Comparison of ENCODE assay signal across 9 cellular contexts in the genomic region with DNA sequence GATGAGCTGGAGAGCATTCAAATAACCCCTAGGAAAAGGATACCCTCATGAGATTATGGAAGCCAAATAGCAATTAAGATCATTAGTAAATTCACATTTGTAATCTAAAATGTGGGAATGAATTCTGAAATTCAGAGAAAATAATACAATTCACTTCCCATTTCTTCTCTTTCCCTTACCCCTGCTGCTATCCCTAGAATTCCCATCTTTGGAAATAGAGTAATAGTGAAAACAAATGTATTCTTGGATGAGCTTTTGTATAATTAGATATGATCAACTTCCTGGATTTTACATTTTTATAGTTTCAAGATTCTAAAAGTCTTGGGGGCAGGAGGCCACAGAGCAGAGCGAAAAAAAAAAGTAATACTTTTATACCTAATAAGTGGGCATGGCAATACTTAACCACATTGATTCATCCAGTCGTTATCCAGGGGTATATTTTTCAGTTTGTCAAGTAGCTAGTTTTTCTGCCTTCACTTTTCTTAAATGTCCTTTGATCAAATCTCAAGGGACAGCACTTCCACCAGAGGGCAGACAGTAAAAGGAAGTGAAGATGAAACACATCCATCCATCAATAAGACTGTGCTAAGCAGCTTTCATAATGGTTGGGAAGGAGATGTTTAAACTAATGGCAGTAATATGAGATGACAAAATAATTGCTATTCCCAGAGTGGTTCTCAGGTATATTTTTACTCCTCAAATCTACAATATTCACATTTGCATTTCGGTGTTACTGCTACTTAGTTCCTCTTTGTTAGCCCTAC.
DNase-seq lines count a peak whose midpoint lies in the region; ATAC-seq and TF ChIP-seq lines count a peak whose summit lies in the region.
"Had no signal": no experiment of that assay in that cellular context is flagged by ENCODE, and none has a peak within 500 bp of the region (broad histone marks: within the 10 kb centered on the region; RNA-seq: fewer than 3 reads in every experiment).

No MANE protein-coding gene starts in this region.

- in situ Hi-C loops in KBM-7 (cut with MboI; ENCODE audit: low pct_unique_long_range_greater_than_20kb, low sequenced_read_pairs): no loop called here

- no peaks in the 10 kb centered on the region for H3K27me3 Mint-ChIP-seq in CD4-positive, alpha-beta memory T cell
- H3K27me3 Mint-ChIP-seq: activated naive CD4-positive, alpha-beta T cell treated with anti-CD3 and anti-CD28 coated beads, Interleukin-2, amount 50 U/mL, for 24 hours had no signal

- CTCF ChIA-PET in CD4-positive, alpha-beta memory T cell (lab: Charles Lee; ENCODE audit: partially characterized antibody): no interaction called here

- peak; percentile 61 for TF ChIP-seq CTCF in RWPE2 (IDR thresholded peaks at IDR 0.05; ENCODE audit: poor library complexity, severe bottlenecking)

- H3K9me3 Mint-ChIP-seq in CD4-positive, alpha-beta memory T cell: peaks cover 0 to 7% (median under 1%) of the 10 kb centered on the region in 8 donors

- H3K27me3 ChIP-seq in RWPE2 (ENCODE audit: insufficient read depth, poor library complexity, severe bottlenecking): peaks cover 5% of the 10 kb centered on the region
- H3K27me3 ChIP-seq in CD4-positive, alpha-beta memory T cell (ENCODE audit: insufficient read depth, low read length): no peaks in the 10 kb centered on the region

- H3K4me1 Mint-ChIP-seq in CD4-positive, alpha-beta memory T cell: no peaks in the 10 kb centered on the region
- H3K4me1 Mint-ChIP-seq: activated naive CD4-positive, alpha-beta T cell treated with anti-CD3 and anti-CD28 coated beads, Interleukin-2, amount 50 U/mL, for 24 hours had no signal

- H3K36me3 ChIP-seq in RWPE2 (ENCODE audit: low read depth): no peaks in the 10 kb centered on the region
- no peaks in the 10 kb centered on the region for H3K36me3 ChIP-seq in CD4-positive, alpha-beta memory T cell (ENCODE audit: insufficient read depth, low read length)

- POLR2A ChIA-PET in CD4-positive, alpha-beta memory T cell (lab: Charles Lee; ENCODE audit: partially characterized antibody): no interaction called here

- intact Hi-C loops in CD4-positive, alpha-beta memory T cell (cut with micrococcal nuclease): no loop called here

- H3K4me1 ChIP-seq in RWPE2 (ENCODE audit: insufficient read depth, poor library complexity, severe bottlenecking): no peaks in the 10 kb centered on the region
- no peaks in the 10 kb centered on the region for H3K4me1 ChIP-seq in CD4-positive, alpha-beta memory T cell (ENCODE audit: insufficient read depth, low read length)

- peak; percentile 41; the same call in 1 of the 3 replicates for ATAC-seq in RWPE2 (ENCODE audit: low read depth)
- ATAC-seq in HG02623 (IDR thresholded peaks at IDR 0.05; ENCODE audit: unreplicated experiment): no peak
- no peak for ATAC-seq in HG02981 (IDR thresholded peaks at IDR 0.05; ENCODE audit: unreplicated experiment)

- DNase-seq in COLO668 (lab: John Stamatoyannopoulos, UW; ENCODE audit: unreplicated experiment): peak; percentile 13
- DNase-seq in KBM-7: peak; percentile 12
- no peak for DNase-seq in RWPE2 (ENCODE audit: low spot score)
- peak; percentile 51 for DNase-seq in kidney tubule cell (ENCODE audit: low spot score)
- DNase-seq in CD4-positive, alpha-beta memory T cell: no peak
- no peak for DNase-seq in NCI-H146 treated with DMSO at 0.1 percent for 48 hours (lab: John Stamatoyannopoulos, UW; ENCODE audit: unreplicated experiment)

- no peak overlapping the region for H3K27ac ChIP-seq in RWPE2 (ENCODE audit: poor library complexity, severe bottlenecking)
- no peak overlapping the region for H3K27ac ChIP-seq in CD4-positive, alpha-beta memory T cell (ENCODE audit: low read depth, low read length)

- no peaks in the 10 kb centered on the region for H3K36me3 Mint-ChIP-seq in CD4-positive, alpha-beta memory T cell
- H3K36me3 Mint-ChIP-seq: activated naive CD4-positive, alpha-beta T cell treated with anti-CD3 and anti-CD28 coated beads, Interleukin-2, amount 50 U/mL, for 24 hours had no signal

- H3K4me3 Mint-ChIP-seq in CD4-positive, alpha-beta memory T cell: no peak overlapping the region
- H3K4me3 Mint-ChIP-seq: activated naive CD4-positive, alpha-beta T cell treated with anti-CD3 and anti-CD28 coated beads, Interleukin-2, amount 50 U/mL, for 24 hours had no signal

- H3K27ac Mint-ChIP-seq in CD4-positive, alpha-beta memory T cell: no peak overlapping the region
- H3K27ac Mint-ChIP-seq: activated naive CD4-positive, alpha-beta T cell treated with anti-CD3 and anti-CD28 coated beads, Interleukin-2, amount 50 U/mL, for 24 hours had no signal

- no peaks in the 10 kb centered on the region for H3K9me3 ChIP-seq in RWPE2 (ENCODE audit: severe bottlenecking)
- no peaks in the 10 kb centered on the region for H3K9me3 ChIP-seq in CD4-positive, alpha-beta memory T cell (ENCODE audit: control insufficient read depth in 1 of 2, low read length in 2 of 2)

- no peak overlapping the region for H3K4me3 ChIP-seq in RWPE2 (ENCODE audit: severe bottlenecking)
- no peak overlapping the region for H3K4me3 ChIP-seq in CD4-positive, alpha-beta memory T cell (ENCODE audit: low read length in 2 of 2)

Comparison
In these comparisons a context has a peak if more than half of its experiments do, and no peak if none do; other contexts are left out.
1. DNase-seq: peak in COLO668 (single experiment), KBM-7 (single experiment) and kidney tubule cell (single experiment); none in RWPE2 (single experiment), CD4-positive, alpha-beta memory T cell (0 of 5) and NCI-H146 treated with DMSO at 0.1 percent for 48 hours (single experiment).